Comparison of ENCODE assay signal across 1 cellular context in genomic region chr11:64745219-64745522, GRCh38.
TF ChIP-seq lines count a peak whose summit lies in the region.

No MANE protein-coding gene starts in this region.

TF ChIP-seq in K562, 482 proteins besides CTCF, POLR2A, EP300 and RAD21 (continued from another document and continues in another):
- no peak for TF ChIP-seq JUN (IDR thresholded peaks at IDR 0.05; ENCODE audit: borderline replicate concordance, low read depth, low read length)
- TF ChIP-seq JUN (CRISPR knock-in tag; IDR thresholded peaks at IDR 0.05; ENCODE audit: borderline replicate concordance), result no peak
- TF ChIP-seq ZFP91 (CRISPR knock-in tag; IDR thresholded peaks at IDR 0.05), result no peak
- TF ChIP-seq OTX1 (CRISPR knock-in tag; IDR thresholded peaks at IDR 0.05), result no peak
- TF ChIP-seq ZNF175 (CRISPR knock-in tag; IDR thresholded peaks at IDR 0.05; ENCODE audit: low read depth), result no peak
- TF ChIP-seq HDAC3 (IDR thresholded peaks at IDR 0.05; ENCODE audit: borderline replicate concordance, partially characterized antibody), result no peak
- TF ChIP-seq ZNF311 (CRISPR knock-in tag; IDR thresholded peaks at IDR 0.05), result no peak
- TF ChIP-seq MNT (conservative IDR thresholded peaks at IDR 0.05), result 0 out of 4 replicates have a peak, but pooled peaks of 1 of the 2 experiments have one; percentile 9
- TF ChIP-seq TAF15 (IDR thresholded peaks at IDR 0.05; ENCODE audit: low read depth, low read length), result no peak
- no peak for TF ChIP-seq CHCHD3 (CRISPR knock-in tag; IDR thresholded peaks at IDR 0.05)
- TF ChIP-seq ZNF75A (CRISPR knock-in tag; IDR thresholded peaks at IDR 0.05), result no peak
- no peak for TF ChIP-seq ZNF165 (CRISPR knock-in tag; IDR thresholded peaks at IDR 0.05; ENCODE audit: borderline replicate concordance)
- TF ChIP-seq MCM7 (IDR thresholded peaks at IDR 0.05), result no peak
- TF ChIP-seq ZBTB11 (CRISPR knock-in tag; IDR thresholded peaks at IDR 0.05), result 0 out of 6 replicates have a peak, but pooled peaks of 1 of the 3 experiments have one; percentile 17
- 0 out of 2 replicates have a peak, but pooled peaks have one; percentile 31 for TF ChIP-seq ZBTB2 (IDR thresholded peaks at IDR 0.05)
- 0 out of 4 replicates have a peak, but pooled peaks of 1 of the 2 experiments have one; percentile 7 for TF ChIP-seq TRIM24 (IDR thresholded peaks at IDR 0.05)
- TF ChIP-seq RBM39 (optimal IDR thresholded peaks at IDR 0.05; ENCODE audit: low read depth, low read length), result no peak
- TF ChIP-seq SMARCE1 (IDR thresholded peaks at IDR 0.05), result 0 out of 2 replicates have a peak, but pooled peaks have one; percentile 40
- TF ChIP-seq FOXJ2 (tag; IDR thresholded peaks at IDR 0.05), result no peak
- TF ChIP-seq POLR2AphosphoS5 (IDR thresholded peaks at IDR 0.05; ENCODE audit: control insufficient read depth, insufficient read depth, low read depth, low read length), result no peak; the same call in 1 of the 2 replicates
- peak; percentile 79 for TF ChIP-seq HMGN3 (IDR thresholded peaks at IDR 0.05; ENCODE audit: borderline replicate concordance, extremely low read depth, insufficient read length, low read depth, low read length)
- no peak for TF ChIP-seq ELF2 (CRISPR knock-in tag; IDR thresholded peaks at IDR 0.05)
- TF ChIP-seq IRF9 (tag; IDR thresholded peaks at IDR 0.05), result no peak
- peak; percentile 32; the same call in 1 of the 2 replicates for TF ChIP-seq DPF2 (IDR thresholded peaks at IDR 0.05)
- TF ChIP-seq HNRNPUL1 (IDR thresholded peaks at IDR 0.05; ENCODE audit: low read length), result no peak
- TF ChIP-seq CREB5 (CRISPR knock-in tag; IDR thresholded peaks at IDR 0.05), result no peak
- peak; percentile 82 for TF ChIP-seq ZFX (CRISPR knock-in tag; IDR thresholded peaks at IDR 0.05)
- peak in 1 of 2 experiments; percentile 21; a peak in 1 of 4 replicates for TF ChIP-seq HDAC1 (IDR thresholded peaks at IDR 0.05)
- TF ChIP-seq ZBTB8A (IDR thresholded peaks at IDR 0.05; ENCODE audit: partially characterized antibody), result no peak
- TF ChIP-seq GTF2B (IDR thresholded peaks at IDR 0.05; ENCODE audit: extremely low read depth, insufficient read length), result no peak
- TF ChIP-seq KLF6 (CRISPR knock-in tag; IDR thresholded peaks at IDR 0.05; ENCODE audit: borderline replicate concordance), result no peak
- no peak for TF ChIP-seq KDM1A (IDR thresholded peaks at IDR 0.05)
- 0 out of 2 replicates have a peak, but pooled peaks have one; percentile 26 for TF ChIP-seq MTA3 (IDR thresholded peaks at IDR 0.05; ENCODE audit: borderline replicate concordance)
- 0 out of 2 replicates have a peak, but pooled peaks have one; percentile 37 for TF ChIP-seq ZBTB40 (IDR thresholded peaks at IDR 0.05)
- no peak for TF ChIP-seq ZBTB40 (CRISPR knock-in tag; IDR thresholded peaks at IDR 0.05)
- TF ChIP-seq ZNF398 (CRISPR knock-in tag; IDR thresholded peaks at IDR 0.05), result no peak
